In the genomic region with DNA sequence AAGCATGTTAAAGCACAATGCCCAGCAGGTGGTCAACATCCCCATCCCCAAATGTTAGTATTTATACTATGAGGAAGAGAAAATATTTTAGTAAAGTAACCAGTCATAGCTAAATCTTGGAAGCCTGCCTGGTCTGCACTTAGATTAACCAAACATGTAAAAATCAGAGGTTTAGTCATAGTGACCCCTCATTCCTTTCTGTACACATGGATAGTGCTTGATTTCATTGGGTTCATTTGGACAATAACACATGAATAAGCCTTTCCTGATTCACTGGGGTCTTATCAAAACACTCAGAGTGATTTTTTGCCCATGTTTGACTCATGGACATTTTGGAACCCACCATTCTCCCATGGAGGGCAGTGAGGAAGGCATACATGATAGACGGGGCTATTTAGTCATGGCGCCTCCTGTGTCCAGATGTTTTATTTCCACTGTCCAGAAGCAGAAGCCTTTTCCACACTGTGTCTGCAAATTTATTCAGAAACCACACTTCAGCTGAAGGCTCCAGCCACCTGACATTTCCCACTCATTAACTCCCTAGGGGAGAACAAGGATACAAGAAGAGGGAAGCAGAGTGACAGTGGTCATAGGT, we compare ENCODE assay signal across 1 cellular context.
TF ChIP-seq lines count a peak whose summit lies in the region.

No MANE protein-coding gene starts in this region.

TF ChIP-seq in IMR-90, 13 proteins besides CTCF, POLR2A, EP300 and RAD21 (continued from another document):
- TF ChIP-seq CHD1 (IDR thresholded peaks at IDR 0.05; ENCODE audit: low read depth, low read length) (no peak; the same call in 1 of the 2 replicates), FOS (IDR thresholded peaks at IDR 0.05; ENCODE audit: low read depth, low read length) (peak; percentile 94), MAZ (IDR thresholded peaks at IDR 0.05; ENCODE audit: borderline replicate concordance, low read depth, low read length) (0 out of 2 replicates have a peak, but pooled peaks have one; percentile 17)
TF ChIP-seq in IMR-90: peak in this region for 3.
